In the genomic region with DNA sequence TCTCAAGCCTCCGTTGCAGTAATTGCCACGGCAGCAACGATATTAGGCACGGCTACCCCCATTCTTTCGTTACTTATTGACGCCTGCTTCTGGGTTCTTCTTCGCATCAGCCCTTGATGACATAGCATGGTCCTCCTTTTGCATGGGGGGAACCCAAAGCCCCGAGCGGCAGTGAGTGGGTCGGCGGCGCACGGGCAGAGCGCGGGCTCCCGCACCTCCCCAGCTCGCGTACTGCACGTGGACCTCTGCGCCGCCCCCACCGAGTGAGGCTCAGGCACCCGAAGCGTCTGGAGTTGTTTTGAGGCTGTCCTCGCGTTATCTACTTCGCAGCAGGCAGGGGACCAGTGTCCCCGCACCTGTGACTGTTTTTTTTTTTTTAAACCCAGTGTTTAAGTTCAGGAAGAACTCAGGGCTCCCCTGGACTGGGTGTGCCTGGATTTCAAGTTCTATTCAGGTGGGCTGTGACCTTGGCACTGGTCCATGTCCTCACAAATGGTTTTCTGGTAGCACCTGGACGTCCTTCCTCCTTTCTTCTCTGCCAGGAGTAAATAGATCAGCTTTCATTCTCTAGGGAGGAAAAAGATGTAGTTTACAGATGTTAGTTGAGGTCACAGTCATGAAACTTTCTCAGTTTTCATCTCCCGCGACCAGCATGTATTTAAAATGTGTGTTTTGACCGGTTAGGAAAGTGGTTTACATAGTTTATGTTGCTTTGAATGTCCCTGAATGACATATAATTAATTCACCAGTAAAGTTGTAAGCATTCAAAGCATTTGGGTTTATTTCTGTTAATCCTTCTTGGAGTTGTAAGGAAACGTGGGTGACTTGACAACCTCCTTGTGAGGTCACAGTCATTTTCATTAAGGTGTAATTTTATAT, we compare ENCODE assay signal across 9 cellular contexts. TPM values are rescaled to one million over a fixed set of nuclear protein-coding genes. Genes with fewer than 3 reads are reported as not detected.
DNase-seq lines count a peak whose midpoint lies in the region; ATAC-seq and TF ChIP-seq lines count a peak whose summit lies in the region.
"Had no signal": no experiment of that assay in that cellular context is flagged by ENCODE, and none has a peak within 500 bp of the region (broad histone marks: within the 10 kb centered on the region; RNA-seq: fewer than 3 reads in every experiment).

No MANE protein-coding gene starts in this region.

- no peaks in the 10 kb centered on the region for H3K9me3 Mint-ChIP-seq in chondrocyte (ENCODE audit: low read depth)
- no peaks in the 10 kb centered on the region for H3K9me3 Mint-ChIP-seq in nephron

- H3K36me3 Mint-ChIP-seq in chondrocyte (ENCODE audit: low read depth) (peaks cover 3% of the 10 kb centered on the region), nephron (ENCODE audit: low read depth) (no peaks in the 10 kb centered on the region)

- 0 out of 2 replicates have a peak, but pooled peaks cover 3% of the 10 kb centered on the region for H3K27me3 ChIP-seq in HAP-1 (ENCODE audit: low read depth)

- H3K4me1 Mint-ChIP-seq in chondrocyte (ENCODE audit: low read depth) = peaks cover 15% of the 10 kb centered on the region
- H3K4me1 Mint-ChIP-seq in nephron = peaks cover 8% of the 10 kb centered on the region

- H3K27ac Mint-ChIP-seq in chondrocyte (ENCODE audit: unreplicated experiment) (no peak overlapping the region), nephron (no peak overlapping the region)

- peaks cover 3% of the 10 kb centered on the region; the same call in 1 of the 2 replicates for H3K4me1 ChIP-seq in HAP-1

- H3K27me3 Mint-ChIP-seq in chondrocyte (ENCODE audit: low read depth) = peaks cover 76% of the 10 kb centered on the region
- peaks cover 89% of the 10 kb centered on the region for H3K27me3 Mint-ChIP-seq in nephron (ENCODE audit: low read depth)

- DNase-seq in HAP-1 (ENCODE audit: low spot score in 2 of 2) (peak in 1 of 2 experiments; percentile 49), NCI-H2196 treated with DMSO at 0.1 percent for 48 hours (lab: John Stamatoyannopoulos, UW; ENCODE audit: unreplicated experiment) (peak; percentile 55), chondrocyte (ENCODE audit: low spot score) (no peak), UCSD-AML1 (lab: John Stamatoyannopoulos, UW; ENCODE audit: unreplicated experiment) (no peak)

- no peaks in the 10 kb centered on the region for H3K9me3 ChIP-seq in HAP-1

- H3K4me3 ChIP-seq in HAP-1 = peak overlapping the region; percentile 30

- no peak for ATAC-seq in HG03342 (IDR thresholded peaks at IDR 0.05; ENCODE audit: unreplicated experiment)
- no peak for ATAC-seq in GM21786 (IDR thresholded peaks at IDR 0.05; ENCODE audit: unreplicated experiment)

- TF ChIP-seq CTCF in chondrocyte (IDR thresholded peaks at IDR 0.05) (no peak), nephron (IDR thresholded peaks at IDR 0.05; ENCODE audit: unreplicated experiment in 3 of 3) (no peak)

- H3K4me3 Mint-ChIP-seq in chondrocyte (ENCODE audit: unreplicated experiment) = peak overlapping the region; percentile 57
- peak overlapping the region; percentile 82 to 87 (median 85) for H3K4me3 Mint-ChIP-seq in nephron

- no peaks in the 10 kb centered on the region for H3K36me3 ChIP-seq in HAP-1 (replicated peaks)

- in situ Hi-C loops in HAP-1 (cut with MboI; ENCODE audit: low sequenced_read_pairs) = no loop called here

RNA-seq across cellular contexts. Expression of gene FOXN4, which starts 1.4 kb away (rescaled TPM):
- total RNA-seq in chondrocyte = not detected in 3 replicates
- total RNA-seq: myocyte, SK-MEL-5 had no signal

RNA-seq across cellular contexts. Expression of gene MYO1H, which starts 37.2 kb away (rescaled TPM):
- total RNA-seq in chondrocyte = not detected in 3 replicates
- total RNA-seq: myocyte had no signal
